14 cellular contexts compared by ENCODE assay signal in the genomic region with DNA sequence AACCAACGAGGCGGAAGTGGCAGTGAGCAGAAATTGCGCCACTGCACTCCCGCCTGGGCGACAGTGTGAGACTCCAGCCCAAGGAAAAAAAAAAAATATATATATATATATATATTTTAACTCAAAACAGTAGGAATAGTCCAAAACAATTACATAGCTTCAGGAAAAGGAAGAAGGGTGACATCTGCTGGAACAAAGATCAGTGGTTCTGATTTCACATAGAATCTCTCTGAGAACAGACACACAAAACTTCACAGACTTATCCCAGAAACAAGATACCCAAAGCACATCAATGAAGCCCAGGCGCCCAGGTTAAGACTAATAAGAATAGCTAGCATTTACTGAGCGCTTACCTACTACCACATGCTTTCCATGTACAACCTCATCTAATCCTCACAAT. TPM values are rescaled to one million over a fixed set of nuclear protein-coding genes. Genes with fewer than 3 reads are reported as not detected.
A peak's percentile ranks its signal among the peaks of the same experiment; 100 is the strongest.
DNase-seq lines count a peak whose midpoint lies in the region; ATAC-seq and TF ChIP-seq lines count a peak whose summit lies in the region.
"Had no signal": no experiment of that assay in that cellular context is flagged by ENCODE, and none has a peak within 500 bp of the region (broad histone marks: within the 10 kb centered on the region; RNA-seq: fewer than 3 reads in every experiment).

No MANE protein-coding gene starts in this region.

- peak overlapping the region; percentile 77 for H3K27ac ChIP-seq in Panc1 (ENCODE audit: low read length)
- H3K27ac ChIP-seq: colonic mucosa had no signal

- intact Hi-C loops in Panc1 (cut with micrococcal nuclease; ENCODE audit: unreplicated experiment) (loop anchor here (5.0 kb wide), 1 partner anchor 117 kb away; no protein-coding TSS in a partner anchor), left colon (cut with DNase I, micrococcal nuclease) (no loop called here)

- DNase-seq in EH (ENCODE audit: low read depth) (peak; percentile 48), Panc1 (ENCODE audit: low read depth, low spot score) (no peak), epithelial cell of proximal tubule (ENCODE audit: low read depth) (no peak), renal cortical epithelial cell (ENCODE audit: low read depth) (peak; percentile 55), NCI-H526 (lab: John Stamatoyannopoulos, UW) (no peak), left colon (no peak), activated T-cell treated with anti-CD3 and anti-CD28 coated beads for 4 hours (no peak)
- DNase-seq: activated naive CD4-positive, alpha-beta T cell treated with anti-CD3 and anti-CD28 coated beads, Interleukin-2, amount 50 U/mL, for 16 hours; colonic mucosa; foreskin melanocyte; NCI-H1105 treated with DMSO at 0.1 percent for 48 hours; RPMI8226 had no signal

- H3K4me1 ChIP-seq in Panc1 (ENCODE audit: control insufficient read depth, insufficient read depth, low read length), result peaks cover 43% of the 10 kb centered on the region
- H3K4me1 ChIP-seq: colonic mucosa had no signal

- POLR2A ChIA-PET in Panc1 (lab: Charles Lee), result interaction anchor here (0.7 kb wide), 1 partner anchor 22 kb away, joined by 3 read pairs; no protein-coding TSS in a partner anchor

- H3K36me3 Mint-ChIP-seq in stimulated activated memory B cell treated with anti-CD40 and anti-IgM and Interleukin-4, amounts not matched to agents 10 μg/mL and 1 μg/mL and 100 μg/mL, for 72 hours, result peaks cover 22% of the 10 kb centered on the region

- no peaks in the 10 kb centered on the region for H3K27me3 Mint-ChIP-seq in stimulated activated memory B cell treated with anti-CD40 and anti-IgM and Interleukin-4, amounts not matched to agents 10 μg/mL and 1 μg/mL and 100 μg/mL, for 72 hours

- no TSS peak for BruUV-seq in Panc1 (replicated peaks; lab: Mats Ljungman, UMichigan)

- no peaks in the 10 kb centered on the region; the same call in 1 of the 2 replicates for H3K9me3 ChIP-seq in Panc1 (ENCODE audit: control insufficient read depth, insufficient read depth, low read depth, low read length)
- H3K9me3 ChIP-seq: colonic mucosa, right atrium auricular region had no signal

- H3K4me1 Mint-ChIP-seq in stimulated activated memory B cell treated with anti-CD40 and anti-IgM and Interleukin-4, amounts not matched to agents 10 μg/mL and 1 μg/mL and 100 μg/mL, for 72 hours, result no peaks in the 10 kb centered on the region

- TF ChIP-seq CTCF in Panc1 (IDR thresholded peaks at IDR 0.05) (no peak), epithelial cell of proximal tubule (conservative IDR thresholded peaks at IDR 0.05; ENCODE audit: low read depth, low read length) (peak; percentile 45)

- H3K27me3 ChIP-seq in Panc1 (ENCODE audit: control insufficient read depth, insufficient read depth, low read length), result no peaks in the 10 kb centered on the region
- H3K27me3 ChIP-seq: colonic mucosa, right atrium auricular region had no signal

- ATAC-seq in Panc1 (no peak), left colon (no peak)
- ATAC-seq in stimulated activated memory B cell treated with anti-CD40 and anti-IgM and Interleukin-4, amounts not matched to agents 10 μg/mL and 1 μg/mL and 100 μg/mL, for 72 hours, result no peak

- CTCF ChIA-PET in Panc1 (lab: Charles Lee), result interaction anchor here (0.7 kb wide), 1 partner anchor 11 kb away, joined by 5 read pairs; no protein-coding TSS in a partner anchor

- no peak overlapping the region for H3K4me3 Mint-ChIP-seq in stimulated activated memory B cell treated with anti-CD40 and anti-IgM and Interleukin-4, amounts not matched to agents 10 μg/mL and 1 μg/mL and 100 μg/mL, for 72 hours

- in situ Hi-C loops in Panc1 (cut with HindIII; ENCODE audit: low pct_unique_long_range_greater_than_20kb, low sequenced_read_pairs), result no loop called here

- H3K9me3 Mint-ChIP-seq in stimulated activated memory B cell treated with anti-CD40 and anti-IgM and Interleukin-4, amounts not matched to agents 10 μg/mL and 1 μg/mL and 100 μg/mL, for 72 hours, result no peaks in the 10 kb centered on the region

- H3K36me3 ChIP-seq in Panc1 (ENCODE audit: control insufficient read depth, insufficient read depth, low read length), result peaks cover 7% of the 10 kb centered on the region
- H3K36me3 ChIP-seq: colonic mucosa had no signal

- H3K27ac Mint-ChIP-seq in stimulated activated memory B cell treated with anti-CD40 and anti-IgM and Interleukin-4, amounts not matched to agents 10 μg/mL and 1 μg/mL and 100 μg/mL, for 72 hours, result no peak overlapping the region

- no peak overlapping the region for H3K4me3 ChIP-seq in Panc1 (ENCODE audit: low read depth in 2 of 2, low read length in 2 of 2)
- H3K4me3 ChIP-seq in epithelial cell of proximal tubule (ENCODE audit: low read depth, low read length), result no peak overlapping the region
- H3K4me3 ChIP-seq: colonic mucosa, right atrium auricular region had no signal

RNA-seq across cellular contexts. Expression of gene DNMBP, which starts 45.0 kb away (rescaled TPM):
- total RNA-seq in Panc1 (2021; ENCODE audit: unreplicated experiment) (39.3 TPM), epithelial cell of proximal tubule (17.2 and 20.5 TPM in 2 replicates), renal cortical epithelial cell (13.4 and 21.2 TPM in 2 replicates), left colon (10 to 100 TPM; 43.6 to 53.4 TPM)
- 21.7 TPM for polyA plus RNA-seq in Panc1 (2012; ENCODE audit: insufficient read length)

Comparison
In these comparisons a context has a peak if more than half of its experiments do, and no peak if none do; other contexts are left out.
1. DNase-seq: peak in EH (single experiment) and renal cortical epithelial cell (single experiment); none in Panc1 (single experiment), epithelial cell of proximal tubule (single experiment), NCI-H526 (0 of 2), left colon (0 of 2) and activated T-cell treated with anti-CD3 and anti-CD28 coated beads for 4 hours (single experiment).